Comparison of ENCODE assay signal across 8 cellular contexts in the genomic region with DNA sequence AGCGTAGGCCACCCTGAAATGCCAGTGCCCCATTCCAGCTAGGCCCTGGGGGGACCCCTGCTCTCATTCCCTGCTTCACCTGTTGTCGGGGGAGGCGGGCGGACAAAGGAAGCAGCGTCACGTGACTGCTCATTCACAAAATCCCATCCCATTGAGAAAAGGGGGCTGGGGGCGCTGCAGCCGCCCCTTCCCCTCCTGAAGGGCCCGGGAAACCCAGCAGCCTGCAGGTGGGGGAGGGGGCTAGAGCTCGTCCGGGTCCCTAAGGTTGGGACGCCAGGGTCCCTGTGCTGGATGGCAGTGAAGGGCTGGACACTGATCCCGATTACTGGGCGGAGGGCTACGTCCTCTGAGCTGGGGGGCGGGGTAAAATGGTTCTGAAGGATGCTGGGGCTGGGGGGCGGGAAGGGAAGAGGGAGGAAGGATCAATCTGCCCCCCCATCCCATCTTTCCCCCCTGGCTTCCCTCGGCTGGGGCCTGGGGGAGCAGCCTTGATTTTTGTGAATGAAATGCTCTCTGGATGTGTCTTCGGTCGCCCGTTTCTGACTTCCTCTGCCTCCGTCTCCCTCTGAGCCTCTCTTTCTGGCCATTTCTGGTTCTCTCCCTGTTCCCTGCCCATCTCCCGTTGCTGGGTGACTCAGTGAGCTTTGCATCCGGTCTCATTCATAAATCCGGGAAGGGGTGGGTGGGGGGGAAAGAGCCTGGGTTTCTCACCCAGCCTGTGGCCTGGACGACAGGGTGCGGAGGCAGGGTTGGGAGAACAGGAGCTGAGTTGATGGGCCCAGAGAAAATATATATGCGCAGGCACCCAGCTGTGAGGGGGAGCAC. TPM values are rescaled to one million over a fixed set of nuclear protein-coding genes. Genes with fewer than 3 reads are reported as not detected.
DNase-seq lines count a peak whose midpoint lies in the region; ATAC-seq and TF ChIP-seq lines count a peak whose summit lies in the region.

No MANE protein-coding gene starts in this region.

- ATAC-seq in T-cell (replicated peaks in 1 of 4) (no peak), psoas muscle (no peak), HG02840 (IDR thresholded peaks at IDR 0.05; ENCODE audit: low FRiP score, unreplicated experiment) (no peak)

- WGBS in psoas muscle, 3 donors = 13 to 22% (median 16%) methylated on average over 25 to 28 of the region's 28 CpGs

- intact Hi-C loops in psoas muscle (cut with DNase I) = no loop called here

- CTCF ChIA-PET in T-cell (lab: Charles Lee) = interaction anchor here (0.5 to 2.4 kb wide), 3 partner anchors 13 to 1003 kb away, joined by 4 to 15 read pairs (median 6); a partner anchor contains a TSS

- no peak overlapping the region for H3K27ac Mint-ChIP-seq in T-cell

- peaks cover 5 to 21% of the 10 kb centered on the region in 2 donors for H3K36me3 ChIP-seq in psoas muscle (ENCODE audit: insufficient read depth in 1 of 2, low read depth in 1 of 2)

- H3K4me3 Mint-ChIP-seq in T-cell = peak overlapping the region; percentile 31 to 89 (median 51)

- peaks cover 21% of the 10 kb centered on the region for H3K4me1 ChIP-seq in psoas muscle

- H3K9me3 ChIP-seq in psoas muscle = no peaks in the 10 kb centered on the region

- DNase-seq in 8988T (peak; percentile 99), GM04503 (ENCODE audit: low read depth) (peak; percentile 38), T-cell (peak in 1 of 34 experiments; percentile 17), fibroblast of pulmonary artery (ENCODE audit: low read depth) (peak; percentile 85), psoas muscle (no peak), mucosa of gallbladder (ENCODE audit: low spot score) (no peak), NCI-H446 (lab: John Stamatoyannopoulos, UW) (no peak)

- no peaks in the 10 kb centered on the region for H3K9me3 Mint-ChIP-seq in T-cell

- H3K27me3 ChIP-seq in psoas muscle (ENCODE audit: insufficient read depth in 3 of 3, low read length in 2 of 3) = peaks cover 0 to 4% (median 0%) of the 10 kb centered on the region in 3 donors

- H3K27ac ChIP-seq in psoas muscle = no peak overlapping the region

- POLR2A ChIA-PET in T-cell (lab: Charles Lee) = interaction anchor here in 1 of 2 donors (0.5 kb wide), 1 partner anchor 11 kb away, joined by 6 read pairs; no protein-coding TSS in a partner anchor

- peaks cover 8% of the 10 kb centered on the region for H3K36me3 Mint-ChIP-seq in T-cell

- TF ChIP-seq CTCF in fibroblast of pulmonary artery (IDR thresholded peaks at IDR 0.05; ENCODE audit: low read length, missing control alignments) (no peak), psoas muscle (IDR thresholded peaks at IDR 0.05) (no peak)

- peaks cover 21 to 36% (median 35%) of the 10 kb centered on the region in 3 donors for H3K4me1 Mint-ChIP-seq in T-cell

- H3K4me3 ChIP-seq in fibroblast of pulmonary artery (replicated peaks; ENCODE audit: low read depth, low read length) = peak overlapping the region; percentile 90
- peak overlapping the region; percentile 51 for H3K4me3 ChIP-seq in psoas muscle

- H3K27me3 Mint-ChIP-seq in T-cell = peaks cover 9 to 13% of the 10 kb centered on the region in 2 donors

RNA-seq across cellular contexts. Expression of a gene that starts 0.8 kb away (rescaled TPM):
- total RNA-seq in T-cell (1 to 10 TPM in 4 of 5 donors, under 1 TPM in 1; 0.93 to 2.9 (median 2.1) TPM), psoas muscle (1 to 10 TPM in 3 of 4 donors, under 1 TPM in 1; 0.69 to 2.1 (median 1.5) TPM), mucosa of gallbladder (3.4 TPM)
- polyA plus RNA-seq in psoas muscle = 1 to 10 TPM in 1 of 3 donors, under 1 TPM in 2; 0.01 to 1.0 (median 0.10) TPM

RNA-seq across cellular contexts. Expression of a gene that starts 1.5 kb away (rescaled TPM):
- total RNA-seq in T-cell (under 1 TPM in 4 of 5 donors, not detected in 1; 0.18 to 0.60 (median 0.31) TPM), psoas muscle (under 1 TPM in 2 of 4 donors, not detected in 2; 0.18 to 0.34 TPM), mucosa of gallbladder (1.8 TPM)
- under 1 TPM in 2 of 3 donors, not detected in 1; 0.04 to 0.21 TPM for polyA plus RNA-seq in psoas muscle

RNA-seq across cellular contexts. Expression of a gene that starts 13.6 kb away (rescaled TPM):
- total RNA-seq in T-cell = 10 to 100 TPM; 31.9 to 62.1 (median 57.4) TPM
- 1 to 10 TPM; 1.1 to 4.5 (median 1.4) TPM for total RNA-seq in psoas muscle
- 1 to 10 TPM; 1.4 to 6.6 (median 1.8) TPM for polyA plus RNA-seq in psoas muscle
- total RNA-seq in mucosa of gallbladder = 35.2 TPM

RNA-seq across cellular contexts. Expression of a gene that starts 14.9 kb away (rescaled TPM):
- total RNA-seq in T-cell = 10 to 100 TPM; 76.4 to 95.2 (median 85.8) TPM
- total RNA-seq in psoas muscle = 100 to 1,000 TPM; 348 to 889 (median 587) TPM
- 1,000 to 10,000 TPM in 1 of 3 donors, 100 to 1,000 TPM in 2; 719 to 1,414 (median 791) TPM for polyA plus RNA-seq in psoas muscle
- 112 TPM for total RNA-seq in mucosa of gallbladder

RNA-seq across cellular contexts. Expression of a gene that starts 36.7 kb away (rescaled TPM):
- total RNA-seq in T-cell (under 1 TPM; 0.09 to 0.70 (median 0.26) TPM), psoas muscle (1 to 10 TPM in 1 of 4 donors, under 1 TPM in 3; 0.44 to 2.0 (median 0.80) TPM), mucosa of gallbladder (3.5 TPM)
- under 1 TPM; 0.17 to 0.31 (median 0.25) TPM for polyA plus RNA-seq in psoas muscle

Comparison
In these comparisons a context has a peak if more than half of its experiments do, and no peak if none do; other contexts are left out.
1. DNase-seq: peak in 8988T (single experiment), GM04503 (single experiment) and fibroblast of pulmonary artery (single experiment); none in psoas muscle (0 of 2), mucosa of gallbladder (single experiment) and NCI-H446 (0 of 2).